In the genomic region with DNA sequence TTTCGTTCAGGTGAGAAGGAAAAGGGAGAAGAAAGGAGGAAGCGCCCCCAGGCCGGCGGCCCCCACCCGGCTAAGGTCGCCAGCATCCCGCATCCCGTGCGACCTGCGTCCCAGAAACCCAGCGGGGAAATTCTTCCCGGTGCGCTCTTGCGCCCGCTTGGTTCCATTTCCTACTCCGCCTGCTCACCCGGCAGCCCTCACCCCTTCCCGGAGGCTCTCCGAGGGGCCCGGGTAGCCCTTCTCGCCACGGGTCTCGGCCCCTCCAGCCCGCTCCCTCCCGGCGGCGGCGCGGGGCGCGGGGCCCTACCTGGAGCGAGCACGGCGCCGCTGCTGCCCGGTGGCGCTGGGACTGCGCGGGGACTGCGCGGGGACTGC, we compare ENCODE assay signal across 8 cellular contexts. TPM values are rescaled to one million over a fixed set of nuclear protein-coding genes. Genes with fewer than 3 reads are reported as not detected.
DNase-seq lines count a peak whose midpoint lies in the region; ATAC-seq and FAIRE-seq lines count a peak whose summit lies in the region.

A gene (minus strand): TSS at position 373 of the 375 bp plus-strand sequence. CDS start 65,141 bp downstream, outside the sequence.

- H3K27ac Mint-ChIP-seq in stimulated activated naive CD8-positive, alpha-beta T cell treated with anti-CD3 and anti-CD28 coated beads, Interleukin-15, amount 100 ng/mL, for 72 hours = peak within 1 kb of the TSS; percentile 98 to 99

- H3K9me3 Mint-ChIP-seq in stimulated activated naive CD8-positive, alpha-beta T cell treated with anti-CD3 and anti-CD28 coated beads, Interleukin-15, amount 100 ng/mL, for 72 hours = no peaks in the 10 kb centered on the region

- DNase-seq in Right ventricle myocardium superior = no peak
- DNase-seq in Right ventricle myocardium inferior (ENCODE audit: missing footprints) = no peak
- peak; percentile 8 for DNase-seq in amniotic stem cell (lab: John Stamatoyannopoulos, UW)
- DNase-seq in iris pigment epithelial cell (ENCODE audit: low read depth) = peak; percentile 22
- DNase-seq in stimulated activated naive CD8-positive, alpha-beta T cell treated with anti-CD3 and anti-CD28 coated beads, Interleukin-15, amount 100 ng/mL, for 72 hours = no peak
- DNase-seq in kidney glomerular epithelial cell (lab: John Stamatoyannopoulos, UW) = no peak
- no peak for DNase-seq in frontal cortex (ENCODE audit: low spot score in 2 of 2)

- H3K27me3 Mint-ChIP-seq in stimulated activated naive CD8-positive, alpha-beta T cell treated with anti-CD3 and anti-CD28 coated beads, Interleukin-15, amount 100 ng/mL, for 72 hours = no peaks in the 10 kb centered on the region

- intact Hi-C loops in Right ventricle myocardium superior (cut with DNase I) = no loop called here
- intact Hi-C loops in Right ventricle myocardium inferior (cut with DNase I) = loop anchor here (10.0 kb wide), 1 partner anchor 95 kb away; no protein-coding TSS in a partner anchor

- peak; percentile 25 for ATAC-seq in Right ventricle myocardium superior (ENCODE audit: poor library complexity)
- no peak for ATAC-seq in Right ventricle myocardium inferior
- ATAC-seq in HG03469 (IDR thresholded peaks at IDR 0.05; ENCODE audit: unreplicated experiment) = peak; percentile 15
- no peak for ATAC-seq in stimulated activated naive CD8-positive, alpha-beta T cell treated with anti-CD3 and anti-CD28 coated beads, Interleukin-15, amount 100 ng/mL, for 72 hours

- H3K4me3 Mint-ChIP-seq in stimulated activated naive CD8-positive, alpha-beta T cell treated with anti-CD3 and anti-CD28 coated beads, Interleukin-15, amount 100 ng/mL, for 72 hours = peak within 1 kb of the TSS; percentile 96 to 98

- no peak for FAIRE-seq in frontal cortex (lab: Jason Lieb, UNC)

- peaks cover 49% of the 10 kb centered on the region for H3K4me1 Mint-ChIP-seq in stimulated activated naive CD8-positive, alpha-beta T cell treated with anti-CD3 and anti-CD28 coated beads, Interleukin-15, amount 100 ng/mL, for 72 hours

RNA-seq across cellular contexts. Expression of the gene that starts here (rescaled TPM):
- total RNA-seq in Right ventricle myocardium superior = 0.30 TPM
- 0.16 TPM for total RNA-seq in Right ventricle myocardium inferior
- 2.0 TPM for total RNA-seq in frontal cortex

Comparison
In these comparisons a context has a peak if more than half of its experiments do, and no peak if none do; other contexts are left out.
1. Peak in ATAC-seq in Right ventricle myocardium superior; RNA of the gene not detected or under 1 TPM.
2. DNase-seq: peak in amniotic stem cell (single experiment) and iris pigment epithelial cell (single experiment); none in Right ventricle myocardium superior (single experiment), Right ventricle myocardium inferior (single experiment), stimulated activated naive CD8-positive, alpha-beta T cell treated with anti-CD3 and anti-CD28 coated beads, Interleukin-15, amount 100 ng/mL, for 72 hours (0 of 2), kidney glomerular epithelial cell (single experiment) and frontal cortex (0 of 2).